In the genomic region with DNA sequence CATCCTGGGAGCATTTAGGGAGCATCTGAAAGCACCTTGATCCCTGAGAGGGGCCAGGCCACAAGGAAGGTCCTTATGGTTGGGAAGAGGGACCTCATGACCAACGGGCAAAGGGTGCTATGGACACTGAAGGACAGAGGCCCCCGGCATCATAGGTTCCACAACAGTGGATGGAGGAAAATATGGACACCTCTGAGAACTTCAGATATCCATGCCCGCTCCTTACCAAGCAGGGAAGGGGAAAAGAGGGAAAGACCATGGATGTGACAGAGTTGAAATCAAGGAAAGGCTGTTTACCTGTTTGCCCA, we compare ENCODE assay signal across 25 cellular contexts.
A peak's percentile ranks its signal among the peaks of the same experiment; 100 is the strongest.
DNase-seq lines count a peak whose midpoint lies in the region; ATAC-seq, FAIRE-seq and TF ChIP-seq lines count a peak whose summit lies in the region.
"Had no signal": no experiment of that assay in that cellular context is flagged by ENCODE, and none has a peak within 500 bp of the region (broad histone marks: within the 10 kb centered on the region; RNA-seq: fewer than 3 reads in every experiment).

No MANE protein-coding gene starts in this region.

- H3K4me3 Mint-ChIP-seq in CD4-positive, alpha-beta T cell, result no peak overlapping the region
- no peak overlapping the region for H3K4me3 Mint-ChIP-seq in CD8-positive, alpha-beta memory T cell
- H3K4me3 Mint-ChIP-seq in stimulated activated memory B cell treated with anti-CD40 and anti-IgM and Interleukin-4, amounts not matched to agents 10 μg/mL and 1 μg/mL and 100 μg/mL, for 72 hours, result no peak overlapping the region
- no peak overlapping the region for H3K4me3 Mint-ChIP-seq in WTC11
- H3K4me3 Mint-ChIP-seq: activated CD4-positive, alpha-beta T cell treated with anti-CD3 and anti-CD28 coated beads for 36 hours; activated naive CD8-positive, alpha-beta T cell treated with anti-CD3 and anti-CD28 coated beads for 36 hours had no signal

- 91% methylated on average over 3 of the region's 3 CpGs for WGBS in esophagus muscularis mucosa

- no peak for FAIRE-seq in HTR-8/SVneo (lab: Jason Lieb, UNC)
- FAIRE-seq: GM12891 had no signal

- intact Hi-C loops in CD4-positive, alpha-beta T cell (cut with DNase I, micrococcal nuclease), result loop anchor here in 1 of 2 experiments (10.0 kb wide), 1 partner anchor 1110 kb away; the partner anchor contains the start of gene ZAP70
- intact Hi-C loops in esophagus muscularis mucosa (cut with DNase I), result no loop called here

- CTCF ChIA-PET in CD4-positive, alpha-beta T cell (lab: Charles Lee), result interaction anchor here (1.3 kb wide), 1 partner anchor 18 kb away, joined by 4 read pairs; no protein-coding TSS in a partner anchor
- CTCF ChIA-PET in CD8-positive, alpha-beta memory T cell (lab: Charles Lee), result no interaction called here
- CTCF ChIA-PET in WTC11 (lab: Charles Lee), result interaction anchor here (0.6 kb wide), 1 partner anchor 147 kb away, joined by 3 read pairs; no protein-coding TSS in a partner anchor

- DNase-seq in CD4-positive, alpha-beta T cell, result no peak
- DNase-seq in CD8-positive, alpha-beta memory T cell, result no peak
- DNase-seq in esophagus muscularis mucosa (ENCODE audit: extremely low spot score), result peak; percentile 90
- no peak for DNase-seq in HTR-8/SVneo (ENCODE audit: insufficient read length, low spot score)
- DNase-seq in WTC11 (ENCODE audit: low spot score), result no peak
- no peak for DNase-seq in T-helper 9 cell
- DNase-seq: activated CD4-positive, alpha-beta T cell treated with anti-CD3 and anti-CD28 coated beads for 36 hours; activated CD8-positive, alpha-beta memory T cell treated with anti-CD3 and anti-CD28 coated beads for 24 hours; activated effector memory CD4-positive, alpha-beta T cell treated with anti-CD3 and anti-CD28 coated beads, Interleukin-2, amount 50 U/mL, for 16 hours; activated naive CD8-positive, alpha-beta T cell treated with anti-CD3 and anti-CD28 coated beads for 36 hours; cerebellar nuclear complex; EL; kidney glomerular epithelial cell; mesenchymal stem cell; NCI-H1436; NCI-H2081 treated with DMSO at 0.1 percent for 48 hours; NCI-H345; NCI-H748 treated with DMSO at 0.1 percent for 48 hours; T-helper 2 cell had no signal

- no peaks in the 10 kb centered on the region for H3K9me3 ChIP-seq in CD4-positive, alpha-beta T cell (ENCODE audit: control insufficient read depth, low read length)
- no peaks in the 10 kb centered on the region for H3K9me3 ChIP-seq in CD8-positive, alpha-beta memory T cell (ENCODE audit: low read length)
- H3K9me3 ChIP-seq in esophagus muscularis mucosa, result no peaks in the 10 kb centered on the region
- H3K9me3 ChIP-seq: SJSA1, suprapubic skin had no signal

- H3K4me1 Mint-ChIP-seq in CD4-positive, alpha-beta T cell (ENCODE audit: low read depth), result peaks cover 67% of the 10 kb centered on the region
- H3K4me1 Mint-ChIP-seq in CD8-positive, alpha-beta memory T cell, result peaks cover 44 to 77% (median 58%) of the 10 kb centered on the region in 3 donors
- H3K4me1 Mint-ChIP-seq in stimulated activated memory B cell treated with anti-CD40 and anti-IgM and Interleukin-4, amounts not matched to agents 10 μg/mL and 1 μg/mL and 100 μg/mL, for 72 hours, result peaks cover 12% of the 10 kb centered on the region
- H3K4me1 Mint-ChIP-seq in WTC11, result peaks cover 5% of the 10 kb centered on the region; the same call in 1 of the 2 replicates

- H3K4me1 ChIP-seq in CD8-positive, alpha-beta memory T cell (ENCODE audit: insufficient read depth, low read length), result peaks cover 29% of the 10 kb centered on the region
- peaks cover 19 to 33% (median 27%) of the 10 kb centered on the region in 4 donors for H3K4me1 ChIP-seq in esophagus muscularis mucosa
- H3K4me1 ChIP-seq: SJSA1 had no signal

- no peaks in the 10 kb centered on the region for H3K9me3 Mint-ChIP-seq in CD4-positive, alpha-beta T cell
- H3K9me3 Mint-ChIP-seq in CD8-positive, alpha-beta memory T cell, result no peaks in the 10 kb centered on the region
- no peaks in the 10 kb centered on the region for H3K9me3 Mint-ChIP-seq in stimulated activated memory B cell treated with anti-CD40 and anti-IgM and Interleukin-4, amounts not matched to agents 10 μg/mL and 1 μg/mL and 100 μg/mL, for 72 hours
- no peaks in the 10 kb centered on the region for H3K9me3 Mint-ChIP-seq in WTC11
- H3K9me3 Mint-ChIP-seq: activated naive CD8-positive, alpha-beta T cell treated with anti-CD3 and anti-CD28 coated beads for 36 hours had no signal

- TF ChIP-seq EP300 in esophagus muscularis mucosa (IDR thresholded peaks at IDR 0.05), result no peak

- H3K27ac Mint-ChIP-seq in CD4-positive, alpha-beta T cell, result peak overlapping the region; percentile 83
- peak overlapping the region in 7 of 8 donors; percentile 37 to 93 (median 70) for H3K27ac Mint-ChIP-seq in CD8-positive, alpha-beta memory T cell
- peak overlapping the region; percentile 57 for H3K27ac Mint-ChIP-seq in stimulated activated memory B cell treated with anti-CD40 and anti-IgM and Interleukin-4, amounts not matched to agents 10 μg/mL and 1 μg/mL and 100 μg/mL, for 72 hours
- no peak overlapping the region for H3K27ac Mint-ChIP-seq in WTC11
- H3K27ac Mint-ChIP-seq: activated CD4-positive, alpha-beta T cell treated with anti-CD3 and anti-CD28 coated beads for 36 hours; activated naive CD8-positive, alpha-beta T cell treated with anti-CD3 and anti-CD28 coated beads for 36 hours had no signal

- H3K27me3 Mint-ChIP-seq in CD4-positive, alpha-beta T cell, result no peaks in the 10 kb centered on the region
- peaks cover 0 to 4% of the 10 kb centered on the region in 2 donors for H3K27me3 Mint-ChIP-seq in CD8-positive, alpha-beta memory T cell
- no peaks in the 10 kb centered on the region for H3K27me3 Mint-ChIP-seq in stimulated activated memory B cell treated with anti-CD40 and anti-IgM and Interleukin-4, amounts not matched to agents 10 μg/mL and 1 μg/mL and 100 μg/mL, for 72 hours
- peaks cover 41% of the 10 kb centered on the region for H3K27me3 Mint-ChIP-seq in WTC11 (ENCODE audit: low read depth)
- H3K27me3 Mint-ChIP-seq: activated naive CD8-positive, alpha-beta T cell treated with anti-CD3 and anti-CD28 coated beads for 36 hours had no signal

- H3K36me3 ChIP-seq in CD8-positive, alpha-beta memory T cell (ENCODE audit: insufficient read depth, low read length), result no peaks in the 10 kb centered on the region
- H3K36me3 ChIP-seq in esophagus muscularis mucosa, result no peaks in the 10 kb centered on the region
- H3K36me3 ChIP-seq: SJSA1, suprapubic skin had no signal

- H3K4me3 ChIP-seq in CD8-positive, alpha-beta memory T cell (ENCODE audit: low read length), result no peak overlapping the region
- no peak overlapping the region for H3K4me3 ChIP-seq in esophagus muscularis mucosa
- H3K4me3 ChIP-seq: SJSA1, suprapubic skin had no signal

- POLR2A ChIA-PET in CD4-positive, alpha-beta T cell (lab: Charles Lee), result no interaction called here
- POLR2A ChIA-PET in CD8-positive, alpha-beta memory T cell (lab: Charles Lee), result no interaction called here
- POLR2A ChIA-PET in WTC11 (lab: Charles Lee), result no interaction called here

- TF ChIP-seq POLR2A in esophagus muscularis mucosa (IDR thresholded peaks at IDR 0.05; ENCODE audit: low read depth), result no peak

- no peaks in the 10 kb centered on the region for H3K36me3 Mint-ChIP-seq in CD4-positive, alpha-beta T cell (ENCODE audit: low read depth)
- peaks cover 0 to 3% (median 0%) of the 10 kb centered on the region in 3 donors for H3K36me3 Mint-ChIP-seq in CD8-positive, alpha-beta memory T cell
- no peaks in the 10 kb centered on the region for H3K36me3 Mint-ChIP-seq in stimulated activated memory B cell treated with anti-CD40 and anti-IgM and Interleukin-4, amounts not matched to agents 10 μg/mL and 1 μg/mL and 100 μg/mL, for 72 hours
- no peaks in the 10 kb centered on the region for H3K36me3 Mint-ChIP-seq in WTC11
- H3K36me3 Mint-ChIP-seq: activated naive CD8-positive, alpha-beta T cell treated with anti-CD3 and anti-CD28 coated beads for 36 hours had no signal

- TF ChIP-seq CTCF in CD4-positive, alpha-beta T cell (IDR thresholded peaks at IDR 0.05), result no peak
- TF ChIP-seq CTCF in esophagus muscularis mucosa (IDR thresholded peaks at IDR 0.05) (no peak), WTC11 (IDR thresholded peaks at IDR 0.05) (no peak)

- no peak for ATAC-seq in CD4-positive, alpha-beta T cell (ENCODE audit: poor library complexity)
- ATAC-seq in stimulated activated memory B cell treated with anti-CD40 and anti-IgM and Interleukin-4, amounts not matched to agents 10 μg/mL and 1 μg/mL and 100 μg/mL, for 72 hours, result no peak
- ATAC-seq in WTC11, result no peak
- ATAC-seq: activated CD4-positive, alpha-beta T cell treated with anti-CD3 and anti-CD28 coated beads for 36 hours had no signal

- no peak overlapping the region for H3K27ac ChIP-seq in CD4-positive, alpha-beta T cell (ENCODE audit: low read depth, low read length)
- no peak overlapping the region for H3K27ac ChIP-seq in CD8-positive, alpha-beta memory T cell (ENCODE audit: low read depth, low read length)
- H3K27ac ChIP-seq in esophagus muscularis mucosa (replicated peaks in 1 of 4), result peak overlapping the region in 3 of 4 donors; percentile 16 to 81 (median 43)
- H3K27ac ChIP-seq: C4-2B, KMS-11, SJSA1, suprapubic skin had no signal

- H3K27me3 ChIP-seq in CD4-positive, alpha-beta T cell (ENCODE audit: control insufficient read depth, insufficient read depth, low read length), result no peaks in the 10 kb centered on the region
- no peaks in the 10 kb centered on the region for H3K27me3 ChIP-seq in CD8-positive, alpha-beta memory T cell (ENCODE audit: insufficient read depth, low read length, poor library complexity, severe bottlenecking)
- peaks cover 0 to 29% (median 13%) of the 10 kb centered on the region in 4 donors for H3K27me3 ChIP-seq in esophagus muscularis mucosa
- H3K27me3 ChIP-seq: SJSA1 had no signal

TF ChIP-seq in WTC11, 78 proteins besides CTCF, POLR2A, EP300 and RAD21 (continues in another document):
- TF ChIP-seq, protein P1, sequence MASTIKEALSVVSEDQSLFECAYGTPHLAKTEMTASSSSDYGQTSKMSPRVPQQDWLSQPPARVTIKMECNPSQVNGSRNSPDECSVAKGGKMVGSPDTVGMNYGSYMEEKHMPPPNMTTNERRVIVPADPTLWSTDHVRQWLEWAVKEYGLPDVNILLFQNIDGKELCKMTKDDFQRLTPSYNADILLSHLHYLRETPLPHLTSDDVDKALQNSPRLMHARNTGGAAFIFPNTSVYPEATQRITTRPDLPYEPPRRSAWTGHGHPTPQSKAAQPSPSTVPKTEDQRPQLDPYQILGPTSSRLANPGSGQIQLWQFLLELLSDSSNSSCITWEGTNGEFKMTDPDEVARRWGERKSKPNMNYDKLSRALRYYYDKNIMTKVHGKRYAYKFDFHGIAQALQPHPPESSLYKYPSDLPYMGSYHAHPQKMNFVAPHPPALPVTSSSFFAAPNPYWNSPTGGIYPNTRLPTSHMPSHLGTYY (CRISPR knock-in tag; IDR thresholded peaks at IDR 0.05), result no peak
- no peak for TF ChIP-seq NFATC4 (CRISPR knock-in tag; IDR thresholded peaks at IDR 0.05)
- TF ChIP-seq ZNF317 (CRISPR knock-in tag; IDR thresholded peaks at IDR 0.05; ENCODE audit: borderline replicate concordance, low read depth), result no peak
- no peak for TF ChIP-seq MYBL2 (CRISPR knock-in tag; IDR thresholded peaks at IDR 0.05)

Comparison
In these comparisons a context has a peak if more than half of its experiments do, and no peak if none do; other contexts are left out.
1. H3K27ac ChIP-seq: peak in esophagus muscularis mucosa (3 of 4); none in CD4-positive, alpha-beta T cell (single experiment) and CD8-positive, alpha-beta memory T cell (single experiment).